ENCODE assay signal across 8 cellular contexts in genomic region chr5:66144799-66145390, GRCh38. TPM values are rescaled to one million over a fixed set of nuclear protein-coding genes. Genes with fewer than 3 reads are reported as not detected.
A peak's percentile ranks its signal among the peaks of the same experiment; 100 is the strongest.
DNase-seq lines count a peak whose midpoint lies in the region; ATAC-seq and TF ChIP-seq lines count a peak whose summit lies in the region.

No MANE protein-coding gene starts in this region.

- H3K4me3 ChIP-seq in muscle layer of duodenum (ENCODE audit: low read depth in 1 of 2, low read length in 2 of 2): peak overlapping the region; percentile 69 to 100

- H3K9me3 ChIP-seq in muscle layer of duodenum (ENCODE audit: control insufficient read depth in 1 of 2, low read length in 2 of 2): no peaks in the 10 kb centered on the region

- H3K9me3 Mint-ChIP-seq in effector memory CD8-positive, alpha-beta T cell: no peaks in the 10 kb centered on the region

- H3K4me1 Mint-ChIP-seq in effector memory CD8-positive, alpha-beta T cell (ENCODE audit: low read depth in 2 of 2): peaks cover 16 to 28% of the 10 kb centered on the region in 2 donors

- no peaks in the 10 kb centered on the region for H3K27me3 Mint-ChIP-seq in effector memory CD8-positive, alpha-beta T cell

- H3K4me3 Mint-ChIP-seq in effector memory CD8-positive, alpha-beta T cell: peak overlapping the region; percentile 99

- H3K27ac ChIP-seq in RWPE1 (peak overlapping the region; percentile 98), muscle layer of duodenum (ENCODE audit: low read length) (peak overlapping the region; percentile 98)

- peaks cover 10 to 24% of the 10 kb centered on the region in 2 donors for H3K4me1 ChIP-seq in muscle layer of duodenum (ENCODE audit: control insufficient read depth in 1 of 2, insufficient read depth in 2 of 2, low read length in 2 of 2)

- peak; percentile 40 for ATAC-seq in GM19467 (IDR thresholded peaks at IDR 0.05; ENCODE audit: unreplicated experiment)
- peak; percentile 39 for ATAC-seq in HG03520 (IDR thresholded peaks at IDR 0.05; ENCODE audit: unreplicated experiment)
- ATAC-seq in effector memory CD8-positive, alpha-beta T cell (replicated peaks): peak; percentile 53

- H3K27me3 ChIP-seq in muscle layer of duodenum (ENCODE audit: low read depth, low read length): no peaks in the 10 kb centered on the region

- H3K36me3 ChIP-seq in muscle layer of duodenum (ENCODE audit: control insufficient read depth in 1 of 2, insufficient read depth in 2 of 2, low read length in 2 of 2): no peaks in the 10 kb centered on the region

- in situ Hi-C loops in G401 (cut with HindIII; ENCODE audit: low sequenced_read_pairs): no loop called here

- POLR2A ChIA-PET in RWPE1 (lab: Yijun Ruan, JAX; ENCODE audit: low non-redundant PET): no interaction called here

- CTCF ChIA-PET in RWPE1 (lab: Yijun Ruan, JAX): interaction anchor here (0.5 to 0.6 kb wide), 2 partner anchors 15 to 1509 kb away, joined by 3 to 4 read pairs; no protein-coding TSS in a partner anchor

- H3K27ac Mint-ChIP-seq in effector memory CD8-positive, alpha-beta T cell: peak overlapping the region; percentile 100

- no peak for TF ChIP-seq CTCF in RWPE1 (conservative IDR thresholded peaks at IDR 0.05; ENCODE audit: low read depth)

- peaks cover 18% of the 10 kb centered on the region for H3K36me3 Mint-ChIP-seq in effector memory CD8-positive, alpha-beta T cell (ENCODE audit: insufficient read depth)

- DNase-seq in G401 (ENCODE audit: low spot score) (peak; percentile 82), RWPE1 (ENCODE audit: low spot score) (peak; percentile 26), kidney tubule cell (ENCODE audit: low spot score) (no peak)
- no peak for DNase-seq in effector memory CD8-positive, alpha-beta T cell
- DNase-seq in stimulated activated CD4-positive, alpha-beta T cell treated with anti-CD3 and anti-CD28 coated beads, Interleukin-2, amount 100 ng/mL, for 48 hours: no peak

RNA-seq across cellular contexts. Expression of gene SREK1, which starts 0.8 kb away (rescaled TPM):
- 12.1 and 42.6 TPM in 2 replicates for total RNA-seq in G401 (2014; rRNA removed; shearing (Covaris generic))

Comparison
In these comparisons a context has a peak if more than half of its experiments do, and no peak if none do; other contexts are left out.
1. DNase-seq: peak in G401 (single experiment) and RWPE1 (single experiment); none in effector memory CD8-positive, alpha-beta T cell (0 of 3), stimulated activated CD4-positive, alpha-beta T cell treated with anti-CD3 and anti-CD28 coated beads, Interleukin-2, amount 100 ng/mL, for 48 hours (0 of 2) and kidney tubule cell (single experiment).
2. Peak in every context shown above with its lines, with median percentiles within 50 percentile points of each other: ATAC-seq.